In genomic region chr10:87072449-87072848, GRCh38 we compare ENCODE assay signal across 11 cellular contexts. TPM values are rescaled to one million over a fixed set of nuclear protein-coding genes. Genes with fewer than 3 reads are reported as not detected.
"Had no signal": no experiment of that assay in that cellular context is flagged by ENCODE, and none has a peak within 500 bp of the region (broad histone marks: within the 10 kb centered on the region; RNA-seq: fewer than 3 reads in every experiment).

No MANE protein-coding gene starts in this region.

- H3K4me3 ChIP-seq: GM23248, HAP-1, K562 had no signal

- ATAC-seq: HCT116, K562 had no signal

- H3K9me3 Mint-ChIP-seq: HFFc6 had no signal

- H3K9me3 ChIP-seq: HAP-1 had no signal

- H3K27ac ChIP-seq: GM23248, HL-60 had no signal

- H3K4me3 Mint-ChIP-seq: HFFc6 had no signal

- FAIRE-seq: K562 had no signal

- DNase-seq: GM23248, GOT3, H7, HFFc6, IMR-90 had no signal

RNA-seq across cellular contexts. Expression of gene FAM25A, which starts 52.4 kb away (rescaled TPM):
- total RNA-seq: GM23248, H4, H7, HFFc6, HT1080, IMR-90, K562 had no signal
- polyA plus RNA-seq: GM23248, IMR-90, K562 had no signal
